In the genomic region with DNA sequence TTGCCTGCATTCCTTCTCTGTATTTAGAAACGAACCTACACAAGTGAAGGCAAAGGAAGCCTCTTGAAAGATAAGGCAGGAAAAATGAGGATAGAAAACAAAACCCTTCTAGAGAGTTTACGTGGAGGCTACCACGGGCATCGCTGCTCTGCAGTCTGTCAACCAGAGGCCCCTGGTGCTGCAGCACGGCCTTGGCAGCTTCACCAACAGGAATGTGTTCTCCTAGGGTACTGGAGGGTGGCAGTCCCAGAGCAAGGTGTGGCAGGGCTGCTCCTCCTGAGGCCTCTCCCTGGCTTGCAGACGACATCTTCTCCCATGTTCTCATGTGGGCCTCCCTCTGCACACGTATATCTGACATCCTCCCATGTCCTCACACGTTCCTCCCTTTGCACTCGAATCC, we compare ENCODE assay signal across 20 cellular contexts. TPM values are rescaled to one million over a fixed set of nuclear protein-coding genes. Genes with fewer than 3 reads are reported as not detected.
DNase-seq lines count a peak whose midpoint lies in the region; ATAC-seq, FAIRE-seq and TF ChIP-seq lines count a peak whose summit lies in the region.
"Had no signal": no experiment of that assay in that cellular context is flagged by ENCODE, and none has a peak within 500 bp of the region (broad histone marks: within the 10 kb centered on the region; RNA-seq: fewer than 3 reads in every experiment).

No MANE protein-coding gene starts in this region.

- no peak overlapping the region for H2AFZ ChIP-seq in K562 (ENCODE audit: low read depth, low read length)

- TF ChIP-seq POLR2A in K562 (conservative IDR thresholded peaks at IDR 0.05), result no peak

- no peak overlapping the region for H3K27ac ChIP-seq in K562 (ENCODE audit: extremely low read depth, low read depth, low read length)
- H3K27ac ChIP-seq in left ventricle myocardium inferior (replicated peaks), result peak overlapping the region; percentile 75
- H3K27ac ChIP-seq: HL-60 had no signal

- TF ChIP-seq CTCF in K562 (IDR thresholded peaks at IDR 0.05 in 2 of 3, conservative IDR thresholded peaks at IDR 0.05 in 1 of 3; ENCODE audit: insufficient read depth in 2 of 3, low read depth in 1 of 3, low read length in 3 of 3) (no peak), left ventricle myocardium inferior (IDR thresholded peaks at IDR 0.05; ENCODE audit: borderline replicate concordance) (no peak)

- peaks cover 19 to 49% of the 10 kb centered on the region in 2 experiments; a peak in 4 of 5 replicates for H3K27me3 ChIP-seq in K562 (ENCODE audit: control insufficient read depth in 2 of 2, insufficient read depth in 2 of 2, low read length in 2 of 2)
- peaks cover 23% of the 10 kb centered on the region for H3K27me3 ChIP-seq in left ventricle myocardium inferior (ENCODE audit: low read depth)

- H4K20me1 ChIP-seq in K562 (replicated peaks; ENCODE audit: control insufficient read depth, insufficient read depth, low read length), result no peaks in the 10 kb centered on the region

- no peaks in the 10 kb centered on the region for H3K36me3 ChIP-seq in K562 (ENCODE audit: control insufficient read depth, insufficient read depth, low read length)
- no peaks in the 10 kb centered on the region for H3K36me3 ChIP-seq in left ventricle myocardium inferior

- H3K9me1 ChIP-seq in K562 (ENCODE audit: control insufficient read depth, insufficient read depth, low read length), result no peaks in the 10 kb centered on the region

- DNase-seq in K562 (ENCODE audit: extremely low read depth in 1 of 4, low spot score in 3 of 4), result no peak
- DNase-seq in left ventricle myocardium inferior, result no peak
- no peak for DNase-seq in NCI-H187 treated with DMSO at 0.1 percent for 48 hours (lab: John Stamatoyannopoulos, UW)
- DNase-seq in stimulated activated CD4-positive, alpha-beta T cell treated with anti-CD3 and anti-CD28 coated beads, Interleukin-1b, Interleukin-23, amount 100 ng/mL, for 48 hours, result no peak
- DNase-seq: CD8-positive, alpha-beta memory T cell; GF-D8; H9; NCI-H1417; NCI-H1930; NCI-H526 treated with DMSO at 0.1 percent for 48 hours; PC-3; SW 1271 had no signal

- in situ Hi-C loops in K562 (cut with MboI), result no loop called here

- no peak for TF ChIP-seq EP300 in K562 (IDR thresholded peaks at IDR 0.05; ENCODE audit: low read length)

- intact Hi-C loops in K562 (cut with micrococcal nuclease) (no loop called here), left ventricle myocardium inferior (cut with micrococcal nuclease) (no loop called here)

- CTCF ChIA-PET in K562 (lab: Yijun Ruan, JAX; ENCODE audit: low intra/inter-chr PET ratio), result no interaction called here

- ATAC-seq in HG03354 (IDR thresholded peaks at IDR 0.05; ENCODE audit: poor library complexity, severe bottlenecking, unreplicated experiment), result peak; percentile 14
- no peak for ATAC-seq in K562
- no peak for ATAC-seq in HG03025 (IDR thresholded peaks at IDR 0.05; ENCODE audit: low FRiP score, unreplicated experiment)
- ATAC-seq in GM19463 (IDR thresholded peaks at IDR 0.05; ENCODE audit: unreplicated experiment), result no peak
- ATAC-seq: PC-3 had no signal

- no TSS peak for BruUV-seq in K562 (replicated peaks; lab: Mats Ljungman, UMichigan)

- WGBS in K562 (ENCODE audit: insufficient coverage, low coverage, missing lambda C conversion rate), result under 1% methylated on average over 9 of the region's 9 CpGs

- H3K9ac ChIP-seq in K562 (ENCODE audit: insufficient read depth in 1 of 2, low read depth in 2 of 2, low read length in 2 of 2), result peak overlapping the region in 1 of 2 experiments; percentile 28; a peak in 1 of 4 replicates

- TF ChIP-seq RAD21 in K562 (CRISPR knock-in tag; conservative IDR thresholded peaks at IDR 0.05 in 1 of 2, IDR thresholded peaks at IDR 0.05 in 1 of 2), result no peak

- POLR2A ChIA-PET in K562 (lab: Yijun Ruan, JAX), result no interaction called here

- H3K9me3 ChIP-seq in K562 (replicated peaks; ENCODE audit: control insufficient read depth, insufficient read depth, low read depth, low read length) (no peaks in the 10 kb centered on the region), left ventricle myocardium inferior (replicated peaks) (no peaks in the 10 kb centered on the region)

- no peak overlapping the region for H3K4me2 ChIP-seq in K562 (ENCODE audit: insufficient read depth, low read length)

- peaks cover 0 to 7% of the 10 kb centered on the region in 2 experiments; a peak in 3 of 5 replicates for H3K4me1 ChIP-seq in K562 (replicated peaks in 1 of 2; ENCODE audit: control insufficient read depth in 2 of 2, insufficient read depth in 2 of 2, low read length in 2 of 2)
- peaks cover 20% of the 10 kb centered on the region for H3K4me1 ChIP-seq in left ventricle myocardium inferior

- no peak for FAIRE-seq in K562 (lab: Jason Lieb, UNC)
- FAIRE-seq: GM12892, GM19239, HTR-8/SVneo had no signal

- H3K79me2 ChIP-seq in K562 (ENCODE audit: control insufficient read depth, insufficient read depth, low read length), result no peaks in the 10 kb centered on the region

- no peak overlapping the region for H3K4me3 ChIP-seq in K562
- no peak overlapping the region for H3K4me3 ChIP-seq in left ventricle myocardium inferior

TF ChIP-seq in K562, 482 proteins besides CTCF, POLR2A, EP300 and RAD21:
- TF ChIP-seq ZNF263 (CRISPR knock-in tag; IDR thresholded peaks at IDR 0.05; ENCODE audit: borderline replicate concordance) (0 out of 2 replicates have a peak, but pooled peaks have one; percentile 77), TEAD4 (IDR thresholded peaks at IDR 0.05; ENCODE audit: low read length) (no peak), TEAD4 (CRISPR knock-in tag; IDR thresholded peaks at IDR 0.05; ENCODE audit: borderline replicate concordance) (no peak)

RNA-seq across cellular contexts. Expression of gene SAMD11, which starts 57.6 kb away (rescaled TPM):
- 0.42 and 1.3 TPM in 2 replicates for total RNA-seq in K562 (2011; cell fraction: chromatin; rRNA removed; ENCODE audit: low replicate concordance)
- total RNA-seq in K562 (2011; cell fraction: nucleolus; rRNA removed), result 1.2 and 1.8 TPM in 2 replicates
- total RNA-seq in K562 (2011; cell fraction: nucleoplasm; rRNA removed), result 0.31 and 0.44 TPM in 2 replicates
- total RNA-seq in K562 (2014; rRNA removed) (0.41 and 0.82 TPM in 2 replicates), K562 (2014; rRNA removed; fragmentation: Illumina TruSeq; extraction: Trizol) (0.07 TPM in 1 of 2 replicates, not detected in the other), K562 (2015; rRNA removed; fragmentation: Illumina TruSeq; extraction: Trizol) (0.11 and 0.26 TPM in 2 replicates), K562 (2021) (0.38 and 0.49 TPM in 2 replicates), left ventricle myocardium inferior (2.4 TPM)
- polyA plus RNA-seq in K562 (2011; rRNA removed) (0.24 and 0.31 TPM in 2 replicates), K562 (2014; fragmentation: Illumina TruSeq; extraction: Trizol) (not detected in 2 replicates), K562 (2014; fragmentation: Nextera tagmentation; extraction: Ambion mirVana) (under 1 TPM in 1 of 2 experiments, not detected in 1; 0.08 TPM), K562 (2014; rRNA removed) (0.07 and 0.32 TPM in 2 replicates)
- 0.37 and 0.73 TPM in 2 replicates for polyA plus RNA-seq in K562 (2011; cell fraction: cytosol; rRNA removed)
- 1.6 and 3.1 TPM in 2 replicates for polyA plus RNA-seq in K562 (2011; cell fraction: nucleus; rRNA removed)
- 0.36 and 0.64 TPM in 2 replicates for polyA plus RNA-seq in K562 (2012)
- polyA minus RNA-seq in K562 (2011; rRNA and poly(A)+ RNA removed), result not detected in 2 replicates
- polyA minus RNA-seq in K562 (2011; cell fraction: cytosol; rRNA and poly(A)+ RNA removed), result 1.3 and 3.5 TPM in 2 replicates
- 0.94 and 1.6 TPM in 2 replicates for polyA minus RNA-seq in K562 (2011; cell fraction: nucleus; rRNA and poly(A)+ RNA removed)
- total RNA-seq: CD8-positive, alpha-beta memory T cell; SK-MEL-5 had no signal
